In genomic region chr17:17694229-17695081, GRCh38 we compare ENCODE assay signal across 8 cellular contexts. TPM values are rescaled to one million over a fixed set of nuclear protein-coding genes. Genes with fewer than 3 reads are reported as not detected.
DNase-seq lines count a peak whose midpoint lies in the region; ATAC-seq and TF ChIP-seq lines count a peak whose summit lies in the region.

No MANE protein-coding gene starts in this region.

- BruUV-seq in PC-3 (replicated peaks; lab: Mats Ljungman, UMichigan) = no TSS peak

- intact Hi-C loops in PC-3 (cut with micrococcal nuclease) = loop anchor here (2.0 to 5.0 kb wide), 2 partner anchors 34 to 58 kb away; no protein-coding TSS in a partner anchor

- no peaks in the 10 kb centered on the region for H3K27me3 Mint-ChIP-seq in activated T-cell treated with anti-CD3 and anti-CD28 coated beads, Interleukin-2, amount 50 U/mL, for 24 hours

- no peaks in the 10 kb centered on the region for H3K9me3 Mint-ChIP-seq in activated T-cell treated with anti-CD3 and anti-CD28 coated beads, Interleukin-2, amount 50 U/mL, for 24 hours

- peak overlapping the region; percentile 67 for H2AFZ ChIP-seq in PC-3 (ENCODE audit: low read length)

- H3K4me2 ChIP-seq in PC-3 (ENCODE audit: low read length) = peak overlapping the region; percentile 99

- H3K4me1 ChIP-seq in PC-3 (ENCODE audit: insufficient read depth, low read length) = peaks cover 66% of the 10 kb centered on the region

- DNase-seq in 8988T (peak; percentile 88), PC-3 (peak; percentile 78), myocyte (ENCODE audit: low read depth) (peak; percentile 69)
- peak; percentile 84 for DNase-seq in activated T-cell treated with anti-CD3 and anti-CD28 coated beads, Interleukin-2, amount 50 U/mL, for 24 hours
- DNase-seq in stimulated activated CD8-positive, alpha-beta memory T cell treated with anti-CD3 and anti-CD28 coated beads, Interleukin-7, amount 100 ng/mL, for 4 hours (ENCODE audit: low read depth in 2 of 2) = peak; percentile 52 to 70

- peaks cover 10% of the 10 kb centered on the region for H3F3A ChIP-seq in PC-3 (ENCODE audit: low read length, unreplicated experiment)

- H3K36me3 ChIP-seq in PC-3 (ENCODE audit: low read depth, low read length) = no peaks in the 10 kb centered on the region

- H3K9me3 ChIP-seq in PC-3 (ENCODE audit: low read length) = no peaks in the 10 kb centered on the region

- peaks cover 91% of the 10 kb centered on the region for H3K4me1 Mint-ChIP-seq in activated T-cell treated with anti-CD3 and anti-CD28 coated beads, Interleukin-2, amount 50 U/mL, for 24 hours (ENCODE audit: low read depth)

- peak; percentile 47 for ATAC-seq in GM18520 (IDR thresholded peaks at IDR 0.05; ENCODE audit: unreplicated experiment)
- ATAC-seq in HG03280 (IDR thresholded peaks at IDR 0.05; ENCODE audit: unreplicated experiment) = peak; percentile 71
- ATAC-seq in PC-3 = peak; percentile 49
- ATAC-seq in esophagus mucosa = peak; percentile 57

- H3K4me3 Mint-ChIP-seq in activated T-cell treated with anti-CD3 and anti-CD28 coated beads, Interleukin-2, amount 50 U/mL, for 24 hours = peak overlapping the region; percentile 84

- POLR2A ChIA-PET in PC-3 (lab: Charles Lee; ENCODE audit: unreplicated experiment) = interaction anchor here (0.5 kb wide), 1 partner anchor 142 kb away, joined by 5 read pairs; no protein-coding TSS in a partner anchor

- peaks cover 17% of the 10 kb centered on the region; the same call in 1 of the 2 replicates for H4K20me1 ChIP-seq in PC-3 (ENCODE audit: low read length)

- peak overlapping the region; percentile 96 for H3K27ac Mint-ChIP-seq in activated T-cell treated with anti-CD3 and anti-CD28 coated beads, Interleukin-2, amount 50 U/mL, for 24 hours

- peak overlapping the region; percentile 86 for H3K4me3 ChIP-seq in PC-3 (ENCODE audit: low read length)

- peak overlapping the region; percentile 93 for H3K9ac ChIP-seq in PC-3 (ENCODE audit: low read length)

- CTCF ChIA-PET in PC-3 (lab: Charles Lee) = no interaction called here

- H3K27ac ChIP-seq in PC-3 (ENCODE audit: low read length) = peak overlapping the region; percentile 96

- H3K36me3 Mint-ChIP-seq in activated T-cell treated with anti-CD3 and anti-CD28 coated beads, Interleukin-2, amount 50 U/mL, for 24 hours (ENCODE audit: low read depth) = peaks cover 2% of the 10 kb centered on the region

- TF ChIP-seq CTCF in PC-3 (conservative IDR thresholded peaks at IDR 0.05; ENCODE audit: low read depth, low read length) = no peak

- H3K79me2 ChIP-seq in PC-3 (ENCODE audit: low read length) = peaks cover 88% of the 10 kb centered on the region

- no peaks in the 10 kb centered on the region for H3K27me3 ChIP-seq in PC-3 (ENCODE audit: low read length)

- no peaks in the 10 kb centered on the region for H3K9me2 ChIP-seq in PC-3 (replicated peaks; ENCODE audit: low read length)

RNA-seq across cellular contexts. Expression of gene RAI1, which starts 13.2 kb away (rescaled TPM):
- total RNA-seq in PC-3 (2014; rRNA removed) (33.0 and 64.2 TPM in 2 replicates), esophagus mucosa (20.4 TPM), myocyte (6.5 and 9.1 TPM in 2 replicates)
- polyA plus RNA-seq in myocyte (2012) = 11.7 TPM

Comparison
In these comparisons a context has a peak if more than half of its experiments do, and no peak if none do; other contexts are left out.
1. Peak in every context shown above with its lines: DNase-seq, ATAC-seq, H3K4me3 ChIP-seq and H3K27ac ChIP-seq.